Comparison of ENCODE assay signal across 12 cellular contexts in the genomic region with DNA sequence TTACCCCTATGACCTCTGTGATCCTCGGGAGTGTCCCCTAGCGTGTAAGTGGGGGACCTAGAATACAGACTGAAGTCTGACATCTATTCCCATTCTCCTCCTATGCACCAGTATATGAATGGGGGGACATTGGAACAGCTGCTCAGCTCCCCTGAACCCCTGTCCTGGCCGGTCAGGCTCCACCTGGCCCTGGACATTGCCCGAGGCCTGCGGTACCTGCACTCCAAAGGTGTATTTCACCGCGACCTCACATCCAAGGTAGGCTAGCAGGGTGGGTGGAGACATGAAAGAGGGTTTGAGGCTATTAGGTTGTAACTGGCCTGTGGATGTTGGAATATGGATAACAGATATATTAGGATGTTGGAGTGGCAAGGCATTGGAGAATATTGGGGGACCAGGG. TPM values are rescaled to one million over a fixed set of nuclear protein-coding genes. Genes with fewer than 3 reads are reported as not detected.
DNase-seq lines count a peak whose midpoint lies in the region; TF ChIP-seq lines count a peak whose summit lies in the region.
"Had no signal": no experiment of that assay in that cellular context is flagged by ENCODE, and none has a peak within 500 bp of the region (broad histone marks: within the 10 kb centered on the region; RNA-seq: fewer than 3 reads in every experiment).

No MANE protein-coding gene starts in this region.

- H3K27me3 ChIP-seq in iPS-18a (ENCODE audit: control insufficient read depth, insufficient read depth, low read length) (no peaks in the 10 kb centered on the region), smooth muscle cell (ENCODE audit: low read depth) (no peaks in the 10 kb centered on the region)

- H3K27ac ChIP-seq in VCaP (peak overlapping the region; percentile 92; the same call in 1 of the 2 replicates), iPS-18a (ENCODE audit: low read length) (no peak overlapping the region), smooth muscle cell (ENCODE audit: low read depth) (no peak overlapping the region)

- H3K4me1 ChIP-seq in iPS-18a (ENCODE audit: control insufficient read depth, low read depth, low read length) (peaks cover 5% of the 10 kb centered on the region), smooth muscle cell (ENCODE audit: low read depth) (peaks cover 15% of the 10 kb centered on the region)

- peaks cover 40% of the 10 kb centered on the region for H3K36me3 Mint-ChIP-seq in activated T-cell treated with anti-CD3 and anti-CD28 coated beads, Interleukin-2, amount 50 U/mL, for 24 hours (ENCODE audit: low read depth)

- 96% methylated on average over 7 of the region's 7 CpGs for WGBS in smooth muscle cell (ENCODE audit: low lambda C conversion rate)

- peaks cover 15% of the 10 kb centered on the region for H3K36me3 ChIP-seq in iPS-18a (ENCODE audit: control insufficient read depth, low read depth, low read length)
- H3K36me3 ChIP-seq in smooth muscle cell (ENCODE audit: low read depth) = no peaks in the 10 kb centered on the region

- peak overlapping the region; percentile 70 for H3K4me3 ChIP-seq in iPS-18a (ENCODE audit: low read length)
- peak overlapping the region; percentile 67 for H3K4me3 ChIP-seq in smooth muscle cell

- no peak for DNase-seq in activated T-cell treated with anti-CD3 and anti-CD28 coated beads, Interleukin-2, amount 50 U/mL, for 24 hours
- DNase-seq in activated T-cell treated with anti-CD3 and anti-CD28 coated beads for 4 hours (no peak), smooth muscle cell (lab: John Stamatoyannopoulos, UW; ENCODE audit: unreplicated experiment) (no peak), SW480 (ENCODE audit: low spot score) (no peak), DMS53 (lab: John Stamatoyannopoulos, UW) (no peak), NCI-H2029 (lab: John Stamatoyannopoulos, UW) (no peak)
- DNase-seq: activated naive CD4-positive, alpha-beta T cell treated with Interleukin-2 at 50 U/mL for 16 hours; HCEC 1CT; stimulated activated CD4-positive, alpha-beta T cell treated with anti-CD3 and anti-CD28 coated beads, Interleukin-2, amount 100 ng/mL, for 24 hours had no signal

- H3K9ac ChIP-seq in iPS-18a (ENCODE audit: low read length) = no peak overlapping the region
- no peak overlapping the region for H3K9ac ChIP-seq in smooth muscle cell (ENCODE audit: low read depth)

- peak overlapping the region; percentile 82 for H3K4me3 Mint-ChIP-seq in activated T-cell treated with anti-CD3 and anti-CD28 coated beads, Interleukin-2, amount 50 U/mL, for 24 hours

- no peaks in the 10 kb centered on the region for H3K9me3 Mint-ChIP-seq in activated T-cell treated with anti-CD3 and anti-CD28 coated beads, Interleukin-2, amount 50 U/mL, for 24 hours

- H4K20me1 ChIP-seq in smooth muscle cell (ENCODE audit: low read depth) = peaks cover 19% of the 10 kb centered on the region

- H3K4me2 ChIP-seq in smooth muscle cell = peak overlapping the region; percentile 97

- no peak overlapping the region for H2AFZ ChIP-seq in smooth muscle cell (ENCODE audit: low read depth)

- peaks cover 17% of the 10 kb centered on the region for H3K79me2 ChIP-seq in smooth muscle cell (ENCODE audit: low read depth)

- H3K27me3 Mint-ChIP-seq in activated T-cell treated with anti-CD3 and anti-CD28 coated beads, Interleukin-2, amount 50 U/mL, for 24 hours = no peaks in the 10 kb centered on the region

- H3K27ac Mint-ChIP-seq in activated T-cell treated with anti-CD3 and anti-CD28 coated beads, Interleukin-2, amount 50 U/mL, for 24 hours = peak overlapping the region; percentile 33

- H3K9me3 ChIP-seq in iPS-18a (ENCODE audit: control insufficient read depth, low read depth, low read length) = no peaks in the 10 kb centered on the region
- no peaks in the 10 kb centered on the region for H3K9me3 ChIP-seq in smooth muscle cell (replicated peaks; ENCODE audit: low read depth)

- H3F3A ChIP-seq in smooth muscle cell (ENCODE audit: low read depth) = peaks cover 17% of the 10 kb centered on the region

- peaks cover 42% of the 10 kb centered on the region for H3K4me1 Mint-ChIP-seq in activated T-cell treated with anti-CD3 and anti-CD28 coated beads, Interleukin-2, amount 50 U/mL, for 24 hours (ENCODE audit: low read depth)

- TF ChIP-seq CTCF in VCaP (conservative IDR thresholded peaks at IDR 0.05) (no peak), smooth muscle cell (IDR thresholded peaks at IDR 0.05; ENCODE audit: borderline replicate concordance, insufficient read depth, poor library complexity, severe bottlenecking) (no peak)

RNA-seq across cellular contexts. Expression of gene TESK1, which starts 1.7 kb away (rescaled TPM):
- 10.0 and 14.2 TPM in 2 replicates for total RNA-seq in smooth muscle cell
- 19.4 and 25.6 TPM in 2 replicates for polyA plus RNA-seq in smooth muscle cell

RNA-seq across cellular contexts. Expression of gene CD72, which starts 11.5 kb away (rescaled TPM):
- total RNA-seq in smooth muscle cell = 0.45 and 3.0 TPM in 2 replicates
- 2.9 and 3.9 TPM in 2 replicates for polyA plus RNA-seq in smooth muscle cell

RNA-seq across cellular contexts. Expression of gene SIT1, which starts 44.0 kb away (rescaled TPM):
- total RNA-seq in smooth muscle cell = not detected in 2 replicates
- polyA plus RNA-seq in smooth muscle cell = not detected in 2 replicates
- total RNA-seq: temporal lobe had no signal

RNA-seq across cellular contexts. Expression of gene RMRP, which starts 51.1 kb away (rescaled TPM):
- 10,156 and 21,067 TPM in 2 replicates for total RNA-seq in smooth muscle cell
- not detected in 2 replicates for polyA plus RNA-seq in smooth muscle cell

RNA-seq across cellular contexts. Expression of gene CCDC107, which starts 51.4 kb away (rescaled TPM):
- 9.8 and 19.6 TPM in 2 replicates for total RNA-seq in smooth muscle cell
- 35.5 and 37.1 TPM in 2 replicates for polyA plus RNA-seq in smooth muscle cell
